8 cellular contexts compared by ENCODE assay signal in genomic region chr17:81917565-81918332, GRCh38. TPM values are rescaled to one million over a fixed set of nuclear protein-coding genes. Genes with fewer than 3 reads are reported as not detected.
A peak's percentile ranks its signal among the peaks of the same experiment; 100 is the strongest.
DNase-seq lines count a peak whose midpoint lies in the region; ATAC-seq, FAIRE-seq and TF ChIP-seq lines count a peak whose summit lies in the region.

Gene SIRT7 (minus strand): TSS chr17:81918176. CDS start chr17:81918131, 45 bp downstream.

- H3K36me3 Mint-ChIP-seq in neural crest cell (ENCODE audit: low read depth) = peaks cover 9% of the 10 kb centered on the region

- H3K9me3 Mint-ChIP-seq in neural crest cell = no peaks in the 10 kb centered on the region

- H3K4me1 ChIP-seq in stomach = peaks cover 37 to 77% (median 65%) of the 10 kb centered on the region in 4 donors

- peak within 1 kb of the TSS; percentile 83 to 98 (median 88) for H3K27ac ChIP-seq in stomach

- no peak for TF ChIP-seq EP300 in stomach (IDR thresholded peaks at IDR 0.05)

- ATAC-seq in GM21737 (IDR thresholded peaks at IDR 0.05; ENCODE audit: unreplicated experiment) = peak; percentile 49

- H3K4me1 Mint-ChIP-seq in neural crest cell = peaks cover 9% of the 10 kb centered on the region

- H3K27me3 ChIP-seq in stomach = no peaks in the 10 kb centered on the region

- TF ChIP-seq POLR2A in stomach (IDR thresholded peaks at IDR 0.05) = no peak

- TF ChIP-seq CTCF in D721Med (IDR thresholded peaks at IDR 0.05; ENCODE audit: insufficient read depth, missing control alignments) (no peak), LNCaP clone FGC (IDR thresholded peaks at IDR 0.05; ENCODE audit: control insufficient read depth, extremely low read depth, insufficient read depth) (no peak), neural crest cell (conservative IDR thresholded peaks at IDR 0.05) (no peak), stomach (IDR thresholded peaks at IDR 0.05) (no peak)

- H3K9me3 ChIP-seq in stomach = no peaks in the 10 kb centered on the region

- peak within 1 kb of the TSS; percentile 63 for H3K4me3 ChIP-seq in LNCaP clone FGC (ENCODE audit: low read depth, low read length)
- peak within 1 kb of the TSS; percentile 79 to 90 (median 84) for H3K4me3 ChIP-seq in stomach

- FAIRE-seq in D721Med (lab: Jason Lieb, UNC) = no peak

- H3K4me3 Mint-ChIP-seq in neural crest cell = peak within 1 kb of the TSS; percentile 90

- intact Hi-C loops in stomach (cut with DNase I; ENCODE audit: low total_unique reads) = no loop called here

- 0 to 1% (median 1%) methylated on average over 57 to 94 of the region's 94 CpGs for WGBS in stomach, 5 donors

- DNase-seq in D721Med (ENCODE audit: insufficient read length, low spot score) (peak; percentile 100), LNCaP clone FGC (ENCODE audit: low read depth) (no peak), SHP77 (lab: John Stamatoyannopoulos, UW) (peak; percentile 60 to 75), fibroblast of the conjunctiva (ENCODE audit: low read depth) (peak; percentile 42), neural crest cell (ENCODE audit: low read depth, low spot score) (peak; percentile 65), stomach (peak; percentile 83)
- DNase-seq in activated effector memory CD4-positive, alpha-beta T cell treated with anti-CD3 and anti-CD28 coated beads, Interleukin-2, amount 50 U/mL, for 16 hours = peak; percentile 93

- peak within 1 kb of the TSS; percentile 62 for H3K27ac Mint-ChIP-seq in neural crest cell (ENCODE audit: unreplicated experiment)

- H3K27me3 Mint-ChIP-seq in neural crest cell (ENCODE audit: low read depth) = no peaks in the 10 kb centered on the region

- peaks cover 51 to 71% (median 61%) of the 10 kb centered on the region in 4 donors for H3K36me3 ChIP-seq in stomach

RNA-seq across cellular contexts. Expression of gene SIRT7, which starts in this region (rescaled TPM):
- 25.5 and 26.2 TPM in 2 replicates for total RNA-seq in neural crest cell
- total RNA-seq in stomach = 100 to 1,000 TPM in 1 of 5 donors, 10 to 100 TPM in 4; 22.8 to 128 (median 56.0) TPM
- polyA plus RNA-seq in stomach = 10 to 100 TPM; 18.2 to 46.9 (median 44.1) TPM
